Comparison of ENCODE assay signal across 1 cellular context in genomic region chr15:41774062-41774872, GRCh38.
A peak's percentile ranks its signal among the peaks of the same experiment; 100 is the strongest.
TF ChIP-seq lines count a peak whose summit lies in the region.

A gene with protein sequence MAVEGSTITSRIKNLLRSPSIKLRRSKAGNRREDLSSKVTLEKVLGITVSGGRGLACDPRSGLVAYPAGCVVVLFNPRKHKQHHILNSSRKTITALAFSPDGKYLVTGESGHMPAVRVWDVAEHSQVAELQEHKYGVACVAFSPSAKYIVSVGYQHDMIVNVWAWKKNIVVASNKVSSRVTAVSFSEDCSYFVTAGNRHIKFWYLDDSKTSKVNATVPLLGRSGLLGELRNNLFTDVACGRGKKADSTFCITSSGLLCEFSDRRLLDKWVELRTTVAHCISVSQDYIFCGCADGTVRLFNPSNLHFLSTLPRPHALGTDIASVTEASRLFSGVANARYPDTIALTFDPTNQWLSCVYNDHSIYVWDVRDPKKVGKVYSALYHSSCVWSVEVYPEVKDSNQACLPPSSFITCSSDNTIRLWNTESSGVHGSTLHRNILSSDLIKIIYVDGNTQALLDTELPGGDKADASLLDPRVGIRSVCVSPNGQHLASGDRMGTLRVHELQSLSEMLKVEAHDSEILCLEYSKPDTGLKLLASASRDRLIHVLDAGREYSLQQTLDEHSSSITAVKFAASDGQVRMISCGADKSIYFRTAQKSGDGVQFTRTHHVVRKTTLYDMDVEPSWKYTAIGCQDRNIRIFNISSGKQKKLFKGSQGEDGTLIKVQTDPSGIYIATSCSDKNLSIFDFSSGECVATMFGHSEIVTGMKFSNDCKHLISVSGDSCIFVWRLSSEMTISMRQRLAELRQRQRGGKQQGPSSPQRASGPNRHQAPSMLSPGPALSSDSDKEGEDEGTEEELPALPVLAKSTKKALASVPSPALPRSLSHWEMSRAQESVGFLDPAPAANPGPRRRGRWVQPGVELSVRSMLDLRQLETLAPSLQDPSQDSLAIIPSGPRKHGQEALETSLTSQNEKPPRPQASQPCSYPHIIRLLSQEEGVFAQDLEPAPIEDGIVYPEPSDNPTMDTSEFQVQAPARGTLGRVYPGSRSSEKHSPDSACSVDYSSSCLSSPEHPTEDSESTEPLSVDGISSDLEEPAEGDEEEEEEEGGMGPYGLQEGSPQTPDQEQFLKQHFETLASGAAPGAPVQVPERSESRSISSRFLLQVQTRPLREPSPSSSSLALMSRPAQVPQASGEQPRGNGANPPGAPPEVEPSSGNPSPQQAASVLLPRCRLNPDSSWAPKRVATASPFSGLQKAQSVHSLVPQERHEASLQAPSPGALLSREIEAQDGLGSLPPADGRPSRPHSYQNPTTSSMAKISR (N-terminal part only) (plus strand): TSS chr15:41774484. CDS start chr15:41775276, 792 bp downstream.

TF ChIP-seq in IMR-90, 13 proteins besides CTCF, POLR2A, EP300 and RAD21 (continued from another document):
- TF ChIP-seq MXI1 (IDR thresholded peaks at IDR 0.05; ENCODE audit: borderline replicate concordance, low read depth, low read length) (peak; percentile 40; the same call in 1 of the 2 replicates), RCOR1 (IDR thresholded peaks at IDR 0.05; ENCODE audit: insufficient replicate concordance, low read length) (peak; percentile 79), RFX5 (IDR thresholded peaks at IDR 0.05; ENCODE audit: low read depth, low read length) (no peak), BHLHE40 (IDR thresholded peaks at IDR 0.05; ENCODE audit: low read depth, low read length) (peak; percentile 12; the same call in 1 of the 2 replicates), FOS (IDR thresholded peaks at IDR 0.05; ENCODE audit: low read depth, low read length) (no peak), ELK1 (IDR thresholded peaks at IDR 0.05; ENCODE audit: borderline replicate concordance, low read depth, low read length) (no peak), CHD1 (IDR thresholded peaks at IDR 0.05; ENCODE audit: low read depth, low read length) (no peak), SMC3 (IDR thresholded peaks at IDR 0.05; ENCODE audit: low read depth, low read length) (peak; percentile 69)
